ENCODE assay signal across 23 cellular contexts in the genomic region with DNA sequence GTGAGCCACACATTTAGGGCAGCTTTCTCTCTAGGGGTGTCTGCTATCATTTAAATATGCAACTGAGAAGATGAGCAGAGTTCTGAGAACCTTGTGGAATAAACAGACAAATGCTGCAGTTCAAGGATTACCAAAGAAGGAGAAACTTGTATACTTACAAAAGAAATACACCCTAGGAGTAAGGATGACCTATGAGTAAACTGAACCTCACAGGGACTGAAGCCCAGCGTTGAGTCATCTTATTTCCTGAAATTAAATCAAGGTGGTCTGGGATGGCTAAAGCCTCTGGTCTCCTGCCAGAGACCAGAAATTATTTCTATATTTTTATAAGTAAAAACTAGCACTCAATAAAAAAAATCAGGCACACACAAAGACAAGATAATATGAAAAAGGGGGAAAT. TPM values are rescaled to one million over a fixed set of nuclear protein-coding genes. Genes with fewer than 3 reads are reported as not detected.
DNase-seq lines count a peak whose midpoint lies in the region; ATAC-seq, FAIRE-seq and TF ChIP-seq lines count a peak whose summit lies in the region.
"Had no signal": no experiment of that assay in that cellular context is flagged by ENCODE, and none has a peak within 500 bp of the region (broad histone marks: within the 10 kb centered on the region; RNA-seq: fewer than 3 reads in every experiment).

No MANE protein-coding gene starts in this region.

- H3K4me3 ChIP-seq in astrocyte (ENCODE audit: insufficient read depth, low read depth, low read length): no peak overlapping the region
- no peak overlapping the region for H3K4me3 ChIP-seq in HAP-1
- H3K4me3 ChIP-seq: suprapubic skin had no signal

- no peak overlapping the region for H3K27ac ChIP-seq in astrocyte (ENCODE audit: low read depth, low read length)
- H3K27ac ChIP-seq: 22Rv1, suprapubic skin had no signal

- peaks cover 3% of the 10 kb centered on the region for H3K4me1 Mint-ChIP-seq in activated CD4-positive, alpha-beta T cell treated with anti-CD3 and anti-CD28 coated beads, Interleukin-2, amount 10 ng/mL, durations not matched to agents 24 days and 14 days
- H3K4me1 Mint-ChIP-seq in astrocyte (ENCODE audit: low read depth, unreplicated experiment): peaks cover 7% of the 10 kb centered on the region
- H3K4me1 Mint-ChIP-seq: activated B cell treated with CpG ODN at 0.5 μM for 24 hours, immature natural killer cell, neural crest cell had no signal

- in situ Hi-C loops in HAP-1 (cut with MboI; ENCODE audit: low sequenced_read_pairs): no loop called here

- H4K20me1 ChIP-seq in astrocyte (ENCODE audit: insufficient read depth, low read length): no peaks in the 10 kb centered on the region

- H3K4me1 ChIP-seq in astrocyte (ENCODE audit: insufficient read depth, low read length): peaks cover 5% of the 10 kb centered on the region
- H3K4me1 ChIP-seq in HAP-1: no peaks in the 10 kb centered on the region
- H3K4me1 ChIP-seq: suprapubic skin had no signal

- peak; percentile 8 for DNase-seq in activated CD4-positive, alpha-beta T cell treated with anti-CD3 and anti-CD28 coated beads, Interleukin-2, amount 10 ng/mL, durations not matched to agents 24 days and 14 days
- no peak for DNase-seq in activated CD4-positive, alpha-beta T cell treated with anti-CD3 and anti-CD28 coated beads, Interleukin-2, amount 50 U/mL, for 48 hours
- DNase-seq in astrocyte (ENCODE audit: low read depth) (peak; percentile 70), fibroblast of the conjunctiva (ENCODE audit: low read depth) (peak; percentile 90), HAP-1 (ENCODE audit: low spot score in 2 of 2) (no peak), iPS-NIHi7 (ENCODE audit: extremely low spot score) (no peak)
- DNase-seq: activated B cell treated with CpG ODN at 0.5 μM for 24 hours; activated effector memory CD4-positive, alpha-beta T cell treated with anti-CD3 and anti-CD28 coated beads, Interleukin-2, amount 50 U/mL, for 16 hours; effector CD8-positive, alpha-beta T cell; immature natural killer cell; NCI-H2081 treated with DMSO at 0.1 percent for 48 hours; NCI-H774; retina had no signal

- intact Hi-C loops in activated CD4-positive, alpha-beta T cell treated with anti-CD3 and anti-CD28 coated beads, Interleukin-2, amount 10 ng/mL, durations not matched to agents 24 days and 14 days (cut with micrococcal nuclease): no loop called here

- no peaks in the 10 kb centered on the region for H3K79me2 ChIP-seq in astrocyte (ENCODE audit: insufficient read depth, low read length)

- no peak overlapping the region for H2AFZ ChIP-seq in astrocyte (ENCODE audit: low read depth, low read length)

- no peak overlapping the region for H3K27ac Mint-ChIP-seq in activated CD4-positive, alpha-beta T cell treated with anti-CD3 and anti-CD28 coated beads, Interleukin-2, amount 10 ng/mL, durations not matched to agents 24 days and 14 days
- no peak overlapping the region for H3K27ac Mint-ChIP-seq in astrocyte (ENCODE audit: unreplicated experiment)
- H3K27ac Mint-ChIP-seq: activated B cell treated with CpG ODN at 0.5 μM for 24 hours, immature natural killer cell had no signal

- H3K36me3 ChIP-seq in astrocyte (ENCODE audit: insufficient read depth, low read length) (no peaks in the 10 kb centered on the region), HAP-1 (replicated peaks) (no peaks in the 10 kb centered on the region)
- H3K36me3 ChIP-seq: suprapubic skin had no signal

- ATAC-seq in HG02763 (IDR thresholded peaks at IDR 0.05; ENCODE audit: unreplicated experiment): no peak
- no peak for ATAC-seq in GM18909 (IDR thresholded peaks at IDR 0.05; ENCODE audit: poor library complexity, unreplicated experiment)
- ATAC-seq: Panc1 had no signal

- H3K36me3 Mint-ChIP-seq in activated CD4-positive, alpha-beta T cell treated with anti-CD3 and anti-CD28 coated beads, Interleukin-2, amount 10 ng/mL, durations not matched to agents 24 days and 14 days (ENCODE audit: low read depth): no peaks in the 10 kb centered on the region
- no peaks in the 10 kb centered on the region for H3K36me3 Mint-ChIP-seq in astrocyte (ENCODE audit: low read depth, unreplicated experiment)
- H3K36me3 Mint-ChIP-seq: brain had no signal

- TF ChIP-seq CTCF in astrocyte (IDR thresholded peaks at IDR 0.05; ENCODE audit: insufficient read depth, low read depth, low read length): no peak

- H3K27me3 Mint-ChIP-seq in activated CD4-positive, alpha-beta T cell treated with anti-CD3 and anti-CD28 coated beads, Interleukin-2, amount 10 ng/mL, durations not matched to agents 24 days and 14 days: peaks cover 36% of the 10 kb centered on the region
- no peaks in the 10 kb centered on the region for H3K27me3 Mint-ChIP-seq in astrocyte (ENCODE audit: low read depth, unreplicated experiment)

- H3K9me3 ChIP-seq in astrocyte (ENCODE audit: insufficient read depth, low read depth, low read length) (peaks cover 6% of the 10 kb centered on the region), HAP-1 (peaks cover 5% of the 10 kb centered on the region)
- H3K9me3 ChIP-seq: suprapubic skin had no signal

- no peak overlapping the region for H3K9ac ChIP-seq in astrocyte (ENCODE audit: low read length)

- H3K27me3 ChIP-seq in astrocyte (ENCODE audit: insufficient read depth, low read length) (peaks cover 15% of the 10 kb centered on the region), HAP-1 (ENCODE audit: low read depth) (peaks cover 7% of the 10 kb centered on the region; the same call in 1 of the 2 replicates)
- H3K27me3 ChIP-seq: suprapubic skin had no signal

- H3K4me2 ChIP-seq in astrocyte (ENCODE audit: low read length): peak overlapping the region; percentile 44

- no peak overlapping the region for H3K4me3 Mint-ChIP-seq in activated CD4-positive, alpha-beta T cell treated with anti-CD3 and anti-CD28 coated beads, Interleukin-2, amount 10 ng/mL, durations not matched to agents 24 days and 14 days
- no peak overlapping the region for H3K4me3 Mint-ChIP-seq in astrocyte (ENCODE audit: unreplicated experiment)
- H3K4me3 Mint-ChIP-seq: activated B cell treated with CpG ODN at 0.5 μM for 24 hours, brain, immature natural killer cell, neural crest cell had no signal

- FAIRE-seq in astrocyte (lab: Jason Lieb, UNC): peak; percentile 84
- FAIRE-seq: GM12891, H1 had no signal

- H3K9me3 Mint-ChIP-seq in activated CD4-positive, alpha-beta T cell treated with anti-CD3 and anti-CD28 coated beads, Interleukin-2, amount 10 ng/mL, durations not matched to agents 24 days and 14 days: no peaks in the 10 kb centered on the region
- peaks cover 9% of the 10 kb centered on the region for H3K9me3 Mint-ChIP-seq in astrocyte (ENCODE audit: unreplicated experiment)

RNA-seq across cellular contexts. Expression of gene FAM216B, which starts 40.1 kb away (rescaled TPM):
- not detected in 2 replicates for total RNA-seq in activated CD4-positive, alpha-beta T cell treated with anti-CD3 and anti-CD28 coated beads, Interleukin-2, amount 10 ng/mL, durations not matched to agents 24 days and 14 days
- total RNA-seq in astrocyte: not detected in 2 replicates
- total RNA-seq: activated B cell treated with CpG ODN at 0.5 μM for 24 hours, glomerular endothelial cell, H1, neural crest cell, suprapubic skin had no signal

Comparison
In these comparisons a context has a peak if more than half of its experiments do, and no peak if none do; other contexts are left out.
1. DNase-seq: peak in activated CD4-positive, alpha-beta T cell treated with anti-CD3 and anti-CD28 coated beads, Interleukin-2, amount 10 ng/mL, durations not matched to agents 24 days and 14 days (single experiment), astrocyte (single experiment) and fibroblast of the conjunctiva (single experiment); none in activated CD4-positive, alpha-beta T cell treated with anti-CD3 and anti-CD28 coated beads, Interleukin-2, amount 50 U/mL, for 48 hours (0 of 2), HAP-1 (0 of 2) and iPS-NIHi7 (single experiment).